ENCODE assay signal across 13 cellular contexts in the genomic region with DNA sequence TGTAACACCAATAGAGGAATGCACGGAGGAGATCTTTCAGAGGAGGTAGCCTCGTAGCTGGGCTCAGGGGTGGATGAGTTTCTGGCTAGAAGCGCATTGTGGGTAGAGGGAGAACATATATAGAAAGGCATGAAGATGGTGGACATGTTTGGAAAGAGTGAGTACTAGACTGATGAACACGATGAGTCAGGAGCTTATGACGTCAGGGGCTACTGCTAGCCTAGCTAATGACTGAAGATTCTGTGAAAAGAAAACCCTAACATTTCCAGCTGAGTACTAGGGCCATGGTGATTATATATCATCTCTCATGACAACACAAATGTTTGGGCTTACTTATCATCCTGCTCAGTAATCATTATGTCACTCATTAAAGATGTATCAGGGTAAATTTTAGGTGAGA. TPM values are rescaled to one million over a fixed set of nuclear protein-coding genes. Genes with fewer than 3 reads are reported as not detected.
DNase-seq lines count a peak whose midpoint lies in the region; ATAC-seq and TF ChIP-seq lines count a peak whose summit lies in the region.
"Had no signal": no experiment of that assay in that cellular context is flagged by ENCODE, and none has a peak within 500 bp of the region (broad histone marks: within the 10 kb centered on the region; RNA-seq: fewer than 3 reads in every experiment).

No MANE protein-coding gene starts in this region.

- H3K79me2 ChIP-seq in ACC112 (ENCODE audit: control insufficient read depth, insufficient read depth, low read length, unreplicated experiment), result no peaks in the 10 kb centered on the region
- H3K79me2 ChIP-seq: parathyroid adenoma had no signal

- H2AFZ ChIP-seq in ACC112 (ENCODE audit: low read length, unreplicated experiment), result no peak overlapping the region
- H2AFZ ChIP-seq: parathyroid adenoma had no signal

- peak overlapping the region; percentile 75 for H3K27ac Mint-ChIP-seq in activated T-cell treated with anti-CD3 and anti-CD28 coated beads, Interleukin-2, amount 50 U/mL, for 72 hours

- H3K27me3 ChIP-seq in ACC112 (ENCODE audit: insufficient read depth, low read length) (peaks cover 7% of the 10 kb centered on the region), foreskin keratinocyte (no peaks in the 10 kb centered on the region)

- H3K27ac ChIP-seq in ACC112 (ENCODE audit: low read depth, low read length) (peak overlapping the region; percentile 61), foreskin keratinocyte (peak overlapping the region; percentile 36)
- H3K27ac ChIP-seq: HL-60, parathyroid adenoma had no signal

- no peaks in the 10 kb centered on the region for H3K36me3 ChIP-seq in ACC112 (ENCODE audit: insufficient read depth, low read length)

- H3K4me3 Mint-ChIP-seq in activated T-cell treated with anti-CD3 and anti-CD28 coated beads, Interleukin-2, amount 50 U/mL, for 72 hours, result peak overlapping the region; percentile 6 to 51

- no peaks in the 10 kb centered on the region for H3K27me3 Mint-ChIP-seq in activated T-cell treated with anti-CD3 and anti-CD28 coated beads, Interleukin-2, amount 50 U/mL, for 72 hours (ENCODE audit: low read depth)

- peaks cover 18 to 22% of the 10 kb centered on the region in 2 donors for H3K36me3 Mint-ChIP-seq in activated T-cell treated with anti-CD3 and anti-CD28 coated beads, Interleukin-2, amount 50 U/mL, for 72 hours (ENCODE audit: insufficient read depth in 2 of 2)

- ATAC-seq in activated T-cell treated with anti-CD3 and anti-CD28 coated beads, Interleukin-2, amount 50 U/mL, for 72 hours (replicated peaks in 1 of 2), result peak; percentile 65 to 74
- ATAC-seq in foreskin keratinocyte (peak; percentile 72), GM18873 (IDR thresholded peaks at IDR 0.05; ENCODE audit: low FRiP score, unreplicated experiment) (no peak), GM19328 (IDR thresholded peaks at IDR 0.05; ENCODE audit: unreplicated experiment) (no peak)
- ATAC-seq: Right ventricle myocardium inferior had no signal

- DNase-seq in HT1080 (ENCODE audit: low read depth) (peak; percentile 63), foreskin keratinocyte (peak in 1 of 2 donors; percentile 65), dedifferentiated amniotic fluid mesenchymal stem cell (ENCODE audit: extremely low spot score) (no peak), kidney glomerular epithelial cell (lab: John Stamatoyannopoulos, UW) (no peak)
- peak; percentile 64 to 72 for DNase-seq in activated T-cell treated with anti-CD3 and anti-CD28 coated beads, Interleukin-2, amount 50 U/mL, for 72 hours
- DNase-seq: COR-L47 had no signal

- H3K4me1 ChIP-seq in ACC112 (ENCODE audit: control insufficient read depth, insufficient read depth, low read length, unreplicated experiment), result peaks cover 5% of the 10 kb centered on the region
- no peaks in the 10 kb centered on the region for H3K4me1 ChIP-seq in foreskin keratinocyte
- H3K4me1 ChIP-seq: parathyroid adenoma had no signal

- no peak for TF ChIP-seq CTCF in foreskin keratinocyte (conservative IDR thresholded peaks at IDR 0.05)

- peaks cover 13 to 14% of the 10 kb centered on the region in 2 donors for H3K9me3 Mint-ChIP-seq in activated T-cell treated with anti-CD3 and anti-CD28 coated beads, Interleukin-2, amount 50 U/mL, for 72 hours

- no peak overlapping the region for H3K4me3 ChIP-seq in ACC112 (ENCODE audit: low read depth, low read length)

- peaks cover 39% of the 10 kb centered on the region for H3K4me1 Mint-ChIP-seq in activated T-cell treated with anti-CD3 and anti-CD28 coated beads, Interleukin-2, amount 50 U/mL, for 72 hours (ENCODE audit: low read depth)

RNA-seq across cellular contexts. Expression of a gene that starts 22.4 kb away (rescaled TPM):
- total RNA-seq in HT1080 (2014; rRNA removed; shearing (Covaris generic)), result 0.10 TPM in 1 of 2 replicates, not detected in the other
- not detected in 2 replicates for polyA plus RNA-seq in HT1080 (2015; cell fraction: cytosol; rRNA removed)
- not detected in 2 replicates for polyA plus RNA-seq in HT1080 (2015; cell fraction: nucleus; rRNA removed)
- total RNA-seq in activated T-cell treated with anti-CD3 and anti-CD28 coated beads, Interleukin-2, amount 50 U/mL, for 72 hours, result 10 to 100 TPM; 18.5 to 44.3 TPM
- 20.8 and 28.9 TPM in 2 replicates for total RNA-seq in foreskin keratinocyte
- polyA plus RNA-seq in foreskin keratinocyte, result 20.4 and 29.6 TPM in 2 replicates
- total RNA-seq: H1 had no signal
- polyA plus RNA-seq: H1 had no signal

RNA-seq across cellular contexts. Expression of a gene that starts 37.3 kb away (rescaled TPM):
- not detected in 2 replicates for total RNA-seq in HT1080 (2014; rRNA removed; shearing (Covaris generic))
- not detected in 2 replicates for polyA plus RNA-seq in HT1080 (2015; cell fraction: cytosol; rRNA removed)
- polyA plus RNA-seq in HT1080 (2015; cell fraction: nucleus; rRNA removed), result not detected in 2 replicates
- total RNA-seq in activated T-cell treated with anti-CD3 and anti-CD28 coated beads, Interleukin-2, amount 50 U/mL, for 72 hours, result not detected
- not detected in 2 replicates for total RNA-seq in foreskin keratinocyte
- polyA plus RNA-seq in foreskin keratinocyte, result 0.12 TPM in 1 of 2 replicates, not detected in the other
- total RNA-seq: H1, Right ventricle myocardium inferior had no signal
- polyA plus RNA-seq: H1 had no signal

RNA-seq across cellular contexts. Expression of a gene that starts 46.0 kb away (rescaled TPM):
- not detected in 2 replicates for total RNA-seq in HT1080 (2014; rRNA removed; shearing (Covaris generic))
- not detected in 2 replicates for polyA plus RNA-seq in HT1080 (2015; cell fraction: cytosol; rRNA removed)
- not detected in 2 replicates for polyA plus RNA-seq in HT1080 (2015; cell fraction: nucleus; rRNA removed)
- total RNA-seq in activated T-cell treated with anti-CD3 and anti-CD28 coated beads, Interleukin-2, amount 50 U/mL, for 72 hours, result not detected
- total RNA-seq in foreskin keratinocyte, result 0.67 and 0.88 TPM in 2 replicates
- polyA plus RNA-seq in foreskin keratinocyte, result 0.50 and 0.60 TPM in 2 replicates
- total RNA-seq: H1, Right ventricle myocardium inferior had no signal
- polyA plus RNA-seq: H1 had no signal

RNA-seq across cellular contexts. Expression of a gene that starts 52.4 kb away (rescaled TPM):
- not detected in 2 replicates for total RNA-seq in HT1080 (2014; rRNA removed; shearing (Covaris generic))
- 0.20 TPM in 1 of 2 replicates, not detected in the other for polyA plus RNA-seq in HT1080 (2015; cell fraction: cytosol; rRNA removed)
- polyA plus RNA-seq in HT1080 (2015; cell fraction: nucleus; rRNA removed), result not detected in 2 replicates
- total RNA-seq in activated T-cell treated with anti-CD3 and anti-CD28 coated beads, Interleukin-2, amount 50 U/mL, for 72 hours, result not detected
- not detected in 2 replicates for total RNA-seq in foreskin keratinocyte
- polyA plus RNA-seq in foreskin keratinocyte, result not detected in 2 replicates
- total RNA-seq: H1, Right ventricle myocardium inferior had no signal
- polyA plus RNA-seq: H1 had no signal

Comparison
In these comparisons a context has a peak if more than half of its experiments do, and no peak if none do; other contexts are left out.
1. DNase-seq: peak in HT1080 (single experiment) and activated T-cell treated with anti-CD3 and anti-CD28 coated beads, Interleukin-2, amount 50 U/mL, for 72 hours (2 of 2); none in dedifferentiated amniotic fluid mesenchymal stem cell (single experiment) and kidney glomerular epithelial cell (single experiment).
2. ATAC-seq: peak in activated T-cell treated with anti-CD3 and anti-CD28 coated beads, Interleukin-2, amount 50 U/mL, for 72 hours (2 of 2) and foreskin keratinocyte (single experiment); none in GM18873 (single experiment) and GM19328 (single experiment).
3. RNA of a gene that starts 22.4 kb away (total RNA-seq): 18.5 to 44.3 TPM in activated T-cell treated with anti-CD3 and anti-CD28 coated beads, Interleukin-2, amount 50 U/mL, for 72 hours and 20.8 to 28.9 TPM in foreskin keratinocyte; 0.10 TPM in HT1080; every median in the first group is over 10 times any median in the second.